In genomic region chr17:39652635-39653315, GRCh38 we compare ENCODE assay signal across 1 cellular context.
TF ChIP-seq lines count a peak whose summit lies in the region.

No MANE protein-coding gene starts in this region.

TF ChIP-seq in GM12878, 131 proteins besides CTCF, POLR2A, EP300 and RAD21:
- TF ChIP-seq CEBPZ (IDR thresholded peaks at IDR 0.05; ENCODE audit: low read depth, low read length) (no peak), ATF3 (IDR thresholded peaks at IDR 0.05; ENCODE audit: borderline replicate concordance, extremely low read depth, low read depth, low read length) (no peak), EGR1 (IDR thresholded peaks at IDR 0.05; ENCODE audit: borderline replicate concordance in 1 of 2, low read depth in 2 of 2, low read length in 2 of 2) (no peak), CUX1 (IDR thresholded peaks at IDR 0.05; ENCODE audit: insufficient replicate concordance, low read depth, low read length) (no peak)
- TF ChIP-seq, protein P1, sequence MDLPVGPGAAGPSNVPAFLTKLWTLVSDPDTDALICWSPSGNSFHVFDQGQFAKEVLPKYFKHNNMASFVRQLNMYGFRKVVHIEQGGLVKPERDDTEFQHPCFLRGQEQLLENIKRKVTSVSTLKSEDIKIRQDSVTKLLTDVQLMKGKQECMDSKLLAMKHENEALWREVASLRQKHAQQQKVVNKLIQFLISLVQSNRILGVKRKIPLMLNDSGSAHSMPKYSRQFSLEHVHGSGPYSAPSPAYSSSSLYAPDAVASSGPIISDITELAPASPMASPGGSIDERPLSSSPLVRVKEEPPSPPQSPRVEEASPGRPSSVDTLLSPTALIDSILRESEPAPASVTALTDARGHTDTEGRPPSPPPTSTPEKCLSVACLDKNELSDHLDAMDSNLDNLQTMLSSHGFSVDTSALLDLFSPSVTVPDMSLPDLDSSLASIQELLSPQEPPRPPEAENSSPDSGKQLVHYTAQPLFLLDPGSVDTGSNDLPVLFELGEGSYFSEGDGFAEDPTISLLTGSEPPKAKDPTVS (IDR thresholded peaks at IDR 0.05; ENCODE audit: low read depth, low read length): no peak
